Comparison of ENCODE assay signal across 14 cellular contexts in the genomic region with DNA sequence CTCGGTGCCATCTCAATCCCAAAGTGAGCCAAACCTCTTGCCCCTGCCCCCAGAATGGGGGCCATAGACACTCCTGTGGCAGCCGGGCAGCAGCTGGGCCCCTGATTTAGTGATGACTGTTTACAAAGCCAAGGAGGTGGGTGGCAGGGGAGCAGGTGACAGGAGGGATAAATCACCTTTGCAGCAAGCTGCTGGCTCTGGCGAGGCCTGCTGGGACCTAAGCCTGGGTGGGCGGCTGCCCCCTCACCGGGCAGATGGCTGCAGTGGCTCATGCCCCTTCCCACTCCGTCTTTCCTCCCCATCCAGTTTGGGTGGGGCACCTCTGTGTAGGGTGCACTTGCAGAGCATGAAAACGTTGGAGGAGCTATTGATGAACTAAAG.
A peak's percentile ranks its signal among the peaks of the same experiment; 100 is the strongest.
DNase-seq lines count a peak whose midpoint lies in the region; TF ChIP-seq lines count a peak whose summit lies in the region.
"Had no signal": no experiment of that assay in that cellular context is flagged by ENCODE, and none has a peak within 500 bp of the region (broad histone marks: within the 10 kb centered on the region; RNA-seq: fewer than 3 reads in every experiment).

No MANE protein-coding gene starts in this region.

- H3K36me3 Mint-ChIP-seq in endothelial cell (ENCODE audit: low read depth, unreplicated experiment) = peaks cover 4% of the 10 kb centered on the region

- DNase-seq in COLO668 (lab: John Stamatoyannopoulos, UW; ENCODE audit: unreplicated experiment) (peak; percentile 44), DMS 273 treated with DMSO at 0.1 percent for 48 hours (lab: John Stamatoyannopoulos, UW) (peak; percentile 7), NCI-H2171 (lab: John Stamatoyannopoulos, UW) (peak; percentile 51), right atrium auricular region (ENCODE audit: low spot score) (no peak), LoVo (ENCODE audit: low spot score) (no peak), endothelial cell (ENCODE audit: low spot score) (no peak), ureter (ENCODE audit: low spot score) (no peak)
- DNase-seq: DMS153, EL, H7, NCI-H774, SW 1271 had no signal

- H3K9me3 Mint-ChIP-seq in endothelial cell (ENCODE audit: unreplicated experiment) = no peaks in the 10 kb centered on the region

- peaks cover 0 to 23% of the 10 kb centered on the region in 2 donors for H3K4me1 ChIP-seq in right atrium auricular region
- H3K4me1 ChIP-seq: SJSA1 had no signal

- H3K4me3 Mint-ChIP-seq in endothelial cell (ENCODE audit: unreplicated experiment) = no peak overlapping the region

- TF ChIP-seq CTCF in right atrium auricular region (IDR thresholded peaks at IDR 0.05) (no peak), endothelial cell (IDR thresholded peaks at IDR 0.05; ENCODE audit: unreplicated experiment) (no peak)

- no peaks in the 10 kb centered on the region for H3K36me3 ChIP-seq in right atrium auricular region
- H3K36me3 ChIP-seq: SJSA1 had no signal

- H3K4me1 Mint-ChIP-seq in endothelial cell (ENCODE audit: unreplicated experiment) = peaks cover 6% of the 10 kb centered on the region

- H3K27ac ChIP-seq in right atrium auricular region = peak overlapping the region; percentile 63 to 80
- H3K27ac ChIP-seq: SJSA1 had no signal

- no peaks in the 10 kb centered on the region for H3K27me3 ChIP-seq in right atrium auricular region

- H3K9me3 ChIP-seq in right atrium auricular region = no peaks in the 10 kb centered on the region
- H3K9me3 ChIP-seq: SJSA1 had no signal

- H3K27ac Mint-ChIP-seq in endothelial cell (ENCODE audit: unreplicated experiment) = no peak overlapping the region

- H3K27me3 Mint-ChIP-seq in endothelial cell (ENCODE audit: unreplicated experiment) = peaks cover 6% of the 10 kb centered on the region

- H3K4me3 ChIP-seq in right atrium auricular region = no peak overlapping the region
- H3K4me3 ChIP-seq: K562, SJSA1 had no signal

Comparison
In these comparisons a context has a peak if more than half of its experiments do, and no peak if none do; other contexts are left out.
1. DNase-seq: peak in COLO668 (single experiment), DMS 273 treated with DMSO at 0.1 percent for 48 hours (single experiment) and NCI-H2171 (single experiment); none in right atrium auricular region (single experiment), LoVo (single experiment), endothelial cell (single experiment) and ureter (single experiment).